Comparison of ENCODE assay signal across 8 cellular contexts in genomic region chr3:172040078-172040975, GRCh38. TPM values are rescaled to one million over a fixed set of nuclear protein-coding genes. Genes with fewer than 3 reads are reported as not detected.
DNase-seq lines count a peak whose midpoint lies in the region; ATAC-seq and TF ChIP-seq lines count a peak whose summit lies in the region.

No MANE protein-coding gene starts in this region.

- POLR2A ChIA-PET in MCF 10A (lab: Yijun Ruan, JAX): interaction anchor here (0.6 to 4.5 kb wide), 25 partner anchors 12 to 294 kb away, joined by 3 to 39 read pairs (median 5); partner anchors contain the start of gene PLD1

- H3K36me3 ChIP-seq in Karpas-422 (ENCODE audit: insufficient read depth, low read length): no peaks in the 10 kb centered on the region
- H3K36me3 ChIP-seq in iPS DF 6.9 (ENCODE audit: control insufficient read depth, insufficient read depth, low read length): no peaks in the 10 kb centered on the region

- H3K27ac ChIP-seq in Karpas-422 (ENCODE audit: low read length): no peak overlapping the region
- H3K27ac ChIP-seq in iPS DF 6.9 (ENCODE audit: low read length): no peak overlapping the region

- WGBS in iPS DF 6.9 (ENCODE audit: insufficient coverage, insufficient read length): no CpG with 5 or more reads among the region's 103 CpGs

- no peaks in the 10 kb centered on the region for H3K27me3 ChIP-seq in Karpas-422 (ENCODE audit: low read length)
- H3K27me3 ChIP-seq in iPS DF 6.9 (ENCODE audit: control insufficient read depth, insufficient read depth, low read length): no peaks in the 10 kb centered on the region

- peak overlapping the region; percentile 98 for H3K4me3 Mint-ChIP-seq in T-helper 1 cell treated with Interleukin-12 subunit alpha and Interleukin-12 subunit beta and Interleukin-4 antibody, amounts not matched to agents 30 μg/mL and 1 μg/mL, for 36 hours
- H3K4me3 Mint-ChIP-seq in MCF 10A (ENCODE audit: unreplicated experiment): peak overlapping the region; percentile 95

- peak overlapping the region; percentile 99 for H2AFZ ChIP-seq in Karpas-422 (ENCODE audit: low read length)

- H3K4me1 ChIP-seq in Karpas-422 (ENCODE audit: low read length): peaks cover 7% of the 10 kb centered on the region
- no peaks in the 10 kb centered on the region for H3K4me1 ChIP-seq in iPS DF 6.9 (ENCODE audit: control insufficient read depth, insufficient read depth, low read length)

- H3K9me2 ChIP-seq in Karpas-422 (replicated peaks; ENCODE audit: insufficient read depth, low read length): no peaks in the 10 kb centered on the region

- no peaks in the 10 kb centered on the region for H4K20me1 ChIP-seq in Karpas-422 (ENCODE audit: insufficient read depth, low read depth, low read length)

- H3K4me1 Mint-ChIP-seq in T-helper 1 cell treated with Interleukin-12 subunit alpha and Interleukin-12 subunit beta and Interleukin-4 antibody, amounts not matched to agents 30 μg/mL and 1 μg/mL, for 36 hours (ENCODE audit: low read depth): peaks cover 24% of the 10 kb centered on the region
- H3K4me1 Mint-ChIP-seq in MCF 10A (ENCODE audit: insufficient read depth, unreplicated experiment): peaks cover 32% of the 10 kb centered on the region

- intact Hi-C loops in MCF 10A (cut with micrococcal nuclease): loop anchor here (1.0 to 5.0 kb wide), 5 partner anchors 62 to 292 kb away; no protein-coding TSS in a partner anchor

- H3K9me3 ChIP-seq in Karpas-422 (ENCODE audit: low read length) (no peaks in the 10 kb centered on the region), iPS DF 6.9 (ENCODE audit: control insufficient read depth, insufficient read depth, low read length) (no peaks in the 10 kb centered on the region)

- no peaks in the 10 kb centered on the region for H3K9me3 Mint-ChIP-seq in T-helper 1 cell treated with Interleukin-12 subunit alpha and Interleukin-12 subunit beta and Interleukin-4 antibody, amounts not matched to agents 30 μg/mL and 1 μg/mL, for 36 hours
- H3K9me3 Mint-ChIP-seq in MCF 10A (ENCODE audit: unreplicated experiment): no peaks in the 10 kb centered on the region

- peaks cover 2% of the 10 kb centered on the region for H3K36me3 Mint-ChIP-seq in T-helper 1 cell treated with Interleukin-12 subunit alpha and Interleukin-12 subunit beta and Interleukin-4 antibody, amounts not matched to agents 30 μg/mL and 1 μg/mL, for 36 hours (ENCODE audit: low read depth)
- H3K36me3 Mint-ChIP-seq in MCF 10A (ENCODE audit: insufficient read depth, unreplicated experiment): peaks cover 24% of the 10 kb centered on the region

- peak; percentile 23 for ATAC-seq in GM21423 (IDR thresholded peaks at IDR 0.05; ENCODE audit: unreplicated experiment)

- H3K4me2 ChIP-seq in Karpas-422 (ENCODE audit: low read depth, low read length, poor library complexity, severe bottlenecking): peak overlapping the region; percentile 98

- DNase-seq in D341Med (ENCODE audit: low spot score) (peak; percentile 80), Karpas-422 (no peak), MCF 10A (ENCODE audit: unreplicated experiment) (peak; percentile 80), iPS DF 6.9 (ENCODE audit: low read depth, low spot score) (no peak), retinal pigment epithelial cell (ENCODE audit: low read depth) (no peak), cerebellar nuclear complex (lab: John Stamatoyannopoulos, UW) (no peak)

- no peaks in the 10 kb centered on the region for H3K79me2 ChIP-seq in Karpas-422 (ENCODE audit: low read length)

- TF ChIP-seq CTCF in MCF 10A (IDR thresholded peaks at IDR 0.05; ENCODE audit: unreplicated experiment) (no peak), retinal pigment epithelial cell (conservative IDR thresholded peaks at IDR 0.05; ENCODE audit: low read depth, low read length) (peak; percentile 30)

- H3K4me3 ChIP-seq in Karpas-422 (ENCODE audit: low read length) (peak overlapping the region; percentile 92), iPS DF 6.9 (ENCODE audit: low read length) (peak overlapping the region; percentile 94), retinal pigment epithelial cell (ENCODE audit: low read length) (peak overlapping the region; percentile 76)

- H3K9ac ChIP-seq in Karpas-422 (ENCODE audit: low read length): peak overlapping the region; percentile 82

- CTCF ChIA-PET in MCF 10A (lab: Yijun Ruan, JAX): interaction anchor here (1.1 to 1.4 kb wide), 2 partner anchors 51 to 88 kb away, joined by 3 to 4 read pairs; no protein-coding TSS in a partner anchor

- no TSS peak for BruUV-seq in MCF 10A (replicated peaks; lab: Mats Ljungman, UMichigan)

- peak overlapping the region; percentile 72 for H3K27ac Mint-ChIP-seq in T-helper 1 cell treated with Interleukin-12 subunit alpha and Interleukin-12 subunit beta and Interleukin-4 antibody, amounts not matched to agents 30 μg/mL and 1 μg/mL, for 36 hours
- peak overlapping the region; percentile 90 for H3K27ac Mint-ChIP-seq in MCF 10A (ENCODE audit: low read depth, unreplicated experiment)

- H3K27me3 Mint-ChIP-seq in T-helper 1 cell treated with Interleukin-12 subunit alpha and Interleukin-12 subunit beta and Interleukin-4 antibody, amounts not matched to agents 30 μg/mL and 1 μg/mL, for 36 hours (ENCODE audit: low read depth): peaks cover 14% of the 10 kb centered on the region
- no peaks in the 10 kb centered on the region for H3K27me3 Mint-ChIP-seq in MCF 10A (ENCODE audit: insufficient read depth, unreplicated experiment)

RNA-seq across cellular contexts. Expression of gene FNDC3B, which starts 0.9 kb away (rescaled TPM):
- 1.6 and 2.6 TPM in 2 replicates for total RNA-seq in Karpas-422 (2014; rRNA removed; shearing (Covaris generic); ENCODE audit: low replicate concordance)
- 149 TPM in 2 replicates for total RNA-seq in MCF 10A (2022)

Comparison
In these comparisons a context has a peak if more than half of its experiments do, and no peak if none do; other contexts are left out.
1. DNase-seq: peak in D341Med (single experiment) and MCF 10A (single experiment); none in Karpas-422 (single experiment), iPS DF 6.9 (single experiment), retinal pigment epithelial cell (single experiment) and cerebellar nuclear complex (0 of 2).
2. RNA of gene FNDC3B, which starts 0.9 kb away (total RNA-seq): 149 TPM in MCF 10A; 1.6 to 2.6 TPM in Karpas-422; every median in the first group is over 10 times any median in the second.
3. Peak in every context shown above with its lines, with median percentiles within 50 percentile points of each other: H3K4me3 ChIP-seq.